1 cellular context compared by ENCODE assay signal in genomic region chr10:78953124-78954008, GRCh38.
TF ChIP-seq lines count a peak whose summit lies in the region.

No MANE protein-coding gene starts in this region.

TF ChIP-seq in IMR-90, 13 proteins besides CTCF, POLR2A, EP300 and RAD21 (continued from another document):
- TF ChIP-seq MAZ (IDR thresholded peaks at IDR 0.05; ENCODE audit: borderline replicate concordance, low read depth, low read length) (no peak), SMC3 (IDR thresholded peaks at IDR 0.05; ENCODE audit: low read depth, low read length) (no peak), MAFK (IDR thresholded peaks at IDR 0.05; ENCODE audit: low read depth, low read length) (no peak), CEBPB (IDR thresholded peaks at IDR 0.05; ENCODE audit: low read depth, low read length) (no peak), RFX5 (IDR thresholded peaks at IDR 0.05; ENCODE audit: low read depth, low read length) (no peak)
